In the genomic region with DNA sequence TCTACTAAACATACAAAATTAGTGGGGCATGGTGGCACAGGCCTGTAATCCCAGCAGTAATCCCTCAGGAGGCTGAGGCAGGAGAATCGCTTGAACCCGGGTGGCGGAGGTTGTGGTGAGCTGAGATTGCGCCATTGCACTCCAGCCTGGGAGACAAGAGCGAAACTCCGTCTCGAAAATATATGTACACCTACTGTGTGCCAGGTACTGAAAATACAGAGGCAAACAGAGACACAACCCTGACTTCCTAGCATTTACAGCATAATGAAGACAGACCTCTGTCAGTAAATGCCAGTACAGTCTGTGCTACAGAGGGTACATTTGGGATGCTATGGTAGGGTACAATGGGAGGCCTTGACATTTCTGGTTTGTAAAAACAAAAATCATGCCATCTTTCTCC, we compare ENCODE assay signal across 30 cellular contexts.
"Had no signal": no experiment of that assay in that cellular context is flagged by ENCODE, and none has a peak within 500 bp of the region (broad histone marks: within the 10 kb centered on the region; RNA-seq: fewer than 3 reads in every experiment).

No MANE protein-coding gene starts in this region.

- H3K36me3 ChIP-seq: adrenal gland, esophagus squamous epithelium, lower lobe of right lung, neural progenitor cell, suprapubic skin, tibial artery, upper lobe of right lung, WERI-Rb-1 had no signal

- H3K27ac ChIP-seq: adrenal gland, body of pancreas, epithelial cell of prostate, esophagus squamous epithelium, lower lobe of right lung, neural progenitor cell, suprapubic skin, tibial artery, upper lobe of right lung, WERI-Rb-1 had no signal

- H3K27me3 ChIP-seq: adrenal gland, body of pancreas, esophagus squamous epithelium, neural progenitor cell, suprapubic skin, tibial artery, upper lobe of right lung had no signal

- H2AFZ ChIP-seq: neural progenitor cell had no signal

- H3K27ac Mint-ChIP-seq: activated CD8-positive, alpha-beta memory T cell treated with anti-CD3 and anti-CD28 coated beads, Interleukin-2, amount 10 ng/mL, durations not matched to agents 7 days and 5 days; activated CD8-positive, alpha-beta T cell treated with anti-CD3 and anti-CD28 coated beads, Interleukin-2, amount 10 ng/mL, durations not matched to agents 7 days and 5 days; activated naive CD4-positive, alpha-beta T cell treated with anti-CD3 and anti-CD28 coated beads, Interleukin-2, amount 50 U/mL, for 72 hours; activated T-cell treated with anti-CD3 and anti-CD28 coated beads, Interleukin-2, amount 50 U/mL, for 72 hours; natural killer cell; neural progenitor cell; T-helper 1 cell treated with Interleukin-12 subunit alpha and Interleukin-12 subunit beta and Interleukin-4 antibody, amounts not matched to agents 30 μg/mL and 1 μg/mL, for 36 hours had no signal

- H3K27me3 Mint-ChIP-seq: activated CD8-positive, alpha-beta memory T cell treated with anti-CD3 and anti-CD28 coated beads, Interleukin-2, amount 10 ng/mL, durations not matched to agents 7 days and 5 days had no signal

- H3K36me3 Mint-ChIP-seq: activated CD8-positive, alpha-beta memory T cell treated with anti-CD3 and anti-CD28 coated beads, Interleukin-2, amount 10 ng/mL, durations not matched to agents 7 days and 5 days; activated naive CD4-positive, alpha-beta T cell treated with anti-CD3 and anti-CD28 coated beads, Interleukin-2, amount 50 U/mL, for 72 hours; natural killer cell had no signal

- ATAC-seq: activated CD8-positive, alpha-beta memory T cell treated with anti-CD3 and anti-CD28 coated beads, Interleukin-2, amount 10 ng/mL, durations not matched to agents 7 days and 5 days; activated CD8-positive, alpha-beta T cell treated with anti-CD3 and anti-CD28 coated beads, Interleukin-2, amount 10 ng/mL, durations not matched to agents 7 days and 5 days; activated naive CD4-positive, alpha-beta T cell treated with anti-CD3 and anti-CD28 coated beads, Interleukin-2, amount 50 U/mL, for 72 hours; activated T-cell treated with anti-CD3 and anti-CD28 coated beads, Interleukin-2, amount 50 U/mL, for 72 hours; body of pancreas; lower lobe of right lung; natural killer cell; right cardiac atrium; upper lobe of right lung had no signal

- DNase-seq: activated CD4-positive, alpha-beta T cell treated with anti-CD3 and anti-CD28 coated beads, Interleukin-2, amount 50 U/mL, for 1 hour; activated CD4-positive, CD25-positive, alpha-beta regulatory T cell treated with anti-CD3 and anti-CD28 coated beads, Interleukin-2, amount 50 U/mL, for 72 hours; activated CD8-positive, alpha-beta memory T cell treated with anti-CD3 and anti-CD28 coated beads, Interleukin-2, amount 10 ng/mL, durations not matched to agents 7 days and 5 days; activated naive CD4-positive, alpha-beta T cell; activated T-cell treated with anti-CD3 and anti-CD28 coated beads for 4 hours; activated T-cell treated with anti-CD3 and anti-CD28 coated beads, Interleukin-2, amount 50 U/mL, for 72 hours; adrenal gland; aorta; body of pancreas; dermis blood vessel endothelial cell; effector CD4-positive, alpha-beta T cell; esophagus squamous epithelium; foreskin melanocyte; lower lobe of right lung; natural killer cell; right cardiac atrium; stimulated activated CD4-positive, alpha-beta T cell treated with anti-CD3 and anti-CD28 coated beads, Interleukin-15, amount 100 ng/mL, for 24 hours; stimulated activated CD4-positive, alpha-beta T cell treated with anti-CD3 and anti-CD28 coated beads, Interleukin-2, amount 100 ng/mL, for 24 hours; stimulated activated naive CD4-positive, alpha-beta T cell; T-helper 9 cell; tibial artery; upper lobe of right lung; WERI-Rb-1 had no signal

- H3K9me3 Mint-ChIP-seq: activated naive CD4-positive, alpha-beta T cell treated with anti-CD3 and anti-CD28 coated beads, Interleukin-2, amount 50 U/mL, for 72 hours; activated T-cell treated with anti-CD3 and anti-CD28 coated beads, Interleukin-2, amount 50 U/mL, for 72 hours; natural killer cell; neural progenitor cell; T-helper 1 cell treated with Interleukin-12 subunit alpha and Interleukin-12 subunit beta and Interleukin-4 antibody, amounts not matched to agents 30 μg/mL and 1 μg/mL, for 36 hours had no signal

- H3K4me3 Mint-ChIP-seq: activated CD8-positive, alpha-beta memory T cell treated with anti-CD3 and anti-CD28 coated beads, Interleukin-2, amount 10 ng/mL, durations not matched to agents 7 days and 5 days; activated CD8-positive, alpha-beta T cell treated with anti-CD3 and anti-CD28 coated beads, Interleukin-2, amount 10 ng/mL, durations not matched to agents 7 days and 5 days; activated T-cell treated with anti-CD3 and anti-CD28 coated beads, Interleukin-2, amount 50 U/mL, for 72 hours; natural killer cell; neural progenitor cell; T-helper 1 cell treated with Interleukin-12 subunit alpha and Interleukin-12 subunit beta and Interleukin-4 antibody, amounts not matched to agents 30 μg/mL and 1 μg/mL, for 36 hours had no signal

- FAIRE-seq: colon had no signal

- H3K9me3 ChIP-seq: adrenal gland, body of pancreas, esophagus squamous epithelium, lower lobe of right lung, suprapubic skin, tibial artery, upper lobe of right lung had no signal

- H3K9ac ChIP-seq: neural progenitor cell had no signal

- H3K4me3 ChIP-seq: adrenal gland, body of pancreas, esophagus squamous epithelium, lower lobe of right lung, neural progenitor cell, suprapubic skin, tibial artery, upper lobe of right lung had no signal

- H3K4me2 ChIP-seq: neural progenitor cell had no signal
